ENCODE assay signal across 15 cellular contexts in the genomic region with DNA sequence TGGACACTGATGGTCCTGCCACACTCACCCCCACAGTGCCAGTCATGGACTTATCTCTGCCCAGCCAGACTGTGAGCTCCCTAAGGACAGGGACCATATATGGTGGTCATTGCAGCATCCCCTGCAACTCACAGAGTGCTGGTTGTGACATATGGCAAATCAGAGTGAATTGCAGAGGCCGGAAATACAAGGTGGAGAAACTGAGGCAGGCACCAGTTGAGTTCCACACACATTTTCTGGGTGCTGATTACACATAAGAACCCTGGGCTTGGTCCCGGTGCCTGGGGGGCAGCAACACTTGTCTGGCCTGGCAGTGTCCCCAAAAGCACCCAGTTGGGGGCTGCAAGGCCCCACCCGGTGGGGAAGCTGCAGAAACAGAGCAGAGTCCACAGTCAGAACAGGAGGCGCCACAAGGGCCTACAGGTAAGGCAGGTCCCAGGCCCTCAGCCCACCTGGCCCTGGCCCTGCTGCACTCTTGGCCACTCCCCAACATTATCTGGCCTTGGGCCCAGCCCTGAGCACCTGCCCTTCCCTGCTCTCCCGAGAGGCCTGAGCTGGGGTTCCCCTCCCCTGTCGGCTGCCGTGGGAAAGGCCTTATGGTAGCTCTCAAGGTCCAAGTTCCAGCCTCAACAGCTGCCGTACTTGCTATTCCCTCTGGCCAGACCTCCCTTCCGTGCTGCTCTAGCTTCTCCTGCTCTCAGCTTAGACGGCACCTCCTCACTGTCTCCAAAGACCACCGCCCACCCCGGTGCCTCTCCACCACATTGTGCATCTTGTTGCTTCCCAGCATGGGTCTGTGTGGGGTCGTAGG.
DNase-seq lines count a peak whose midpoint lies in the region; ATAC-seq and TF ChIP-seq lines count a peak whose summit lies in the region.
"Had no signal": no experiment of that assay in that cellular context is flagged by ENCODE, and none has a peak within 500 bp of the region (broad histone marks: within the 10 kb centered on the region; RNA-seq: fewer than 3 reads in every experiment).

No MANE protein-coding gene starts in this region.

- peak in 1 of 2 donors; percentile 42 for TF ChIP-seq POLR2A in Peyer's patch (IDR thresholded peaks at IDR 0.05)
- no peak for TF ChIP-seq POLR2A in right lobe of liver (IDR thresholded peaks at IDR 0.05)

- H3K27me3 ChIP-seq in left ventricle myocardium inferior (ENCODE audit: low read depth) (no peaks in the 10 kb centered on the region), Peyer's patch (no peaks in the 10 kb centered on the region), right lobe of liver (no peaks in the 10 kb centered on the region), aorta (ENCODE audit: control insufficient read depth in 1 of 2, insufficient read depth in 2 of 2, low read length in 1 of 2) (no peaks in the 10 kb centered on the region)
- H3K27me3 ChIP-seq: tibial artery had no signal

- peak; percentile 61 for ATAC-seq in Right ventricle myocardium superior (ENCODE audit: poor library complexity)
- peak; percentile 62 to 80 (median 77) for ATAC-seq in right lobe of liver
- ATAC-seq in aorta (ENCODE audit: low FRiP score), result peak; percentile 39
- ATAC-seq in HG03521 (IDR thresholded peaks at IDR 0.05; ENCODE audit: unreplicated experiment), result no peak
- ATAC-seq in SK-N-SH treated with all-trans-retinoic acid at 6 μM for 48 hours, result no peak; the same call in 2 of the 3 replicates
- ATAC-seq: activated CD4-positive, alpha-beta T cell treated with anti-CD3 and anti-CD28 coated beads for 36 hours; activated T-helper 17 cell treated with anti-CD3 and anti-CD28 coated beads, Interleukin-2, amount 50 U/mL, for 72 hours had no signal

- no peak for DNase-seq in Right ventricle myocardium superior
- DNase-seq in left ventricle myocardium inferior, result no peak
- DNase-seq in Peyer's patch, result peak in 2 of 3 donors; percentile 91 to 94
- DNase-seq in right lobe of liver, result peak; percentile 76 to 85 (median 83)
- DNase-seq in aorta, result no peak
- no peak for DNase-seq in mesenteric fat pad (ENCODE audit: low spot score)
- DNase-seq: activated CD4-positive, alpha-beta T cell treated with anti-CD3 and anti-CD28 coated beads for 36 hours; EL; HFFc6; Karpas-422; SW 1271; tibial artery had no signal

- H3K4me3 ChIP-seq in left ventricle myocardium inferior (no peak overlapping the region), Peyer's patch (no peak overlapping the region), right lobe of liver (no peak overlapping the region), aorta (ENCODE audit: low read length in 2 of 2) (no peak overlapping the region)
- H3K4me3 ChIP-seq: tibial artery had no signal

- H3K27ac ChIP-seq in left ventricle myocardium inferior (replicated peaks) (no peak overlapping the region), Peyer's patch (peak overlapping the region in 3 of 4 donors; percentile 68 to 85 (median 82)), right lobe of liver (no peak overlapping the region), aorta (ENCODE audit: low read depth in 1 of 2, low read length in 2 of 2) (no peak overlapping the region)
- H3K27ac ChIP-seq: tibial artery had no signal

- H3K36me3 ChIP-seq in left ventricle myocardium inferior, result no peaks in the 10 kb centered on the region
- no peaks in the 10 kb centered on the region for H3K36me3 ChIP-seq in Peyer's patch
- H3K36me3 ChIP-seq in right lobe of liver, result no peaks in the 10 kb centered on the region
- no peaks in the 10 kb centered on the region for H3K36me3 ChIP-seq in aorta (ENCODE audit: control insufficient read depth in 1 of 2, insufficient read depth in 2 of 2, low read length in 1 of 2)
- H3K36me3 ChIP-seq: tibial artery had no signal

- TF ChIP-seq CTCF in left ventricle myocardium inferior (IDR thresholded peaks at IDR 0.05; ENCODE audit: borderline replicate concordance), result no peak
- TF ChIP-seq CTCF in Peyer's patch (IDR thresholded peaks at IDR 0.05), result peak in 2 of 6 experiments; percentile 46 to 69
- no peak for TF ChIP-seq CTCF in right lobe of liver (IDR thresholded peaks at IDR 0.05)

- H3K9me3 ChIP-seq in left ventricle myocardium inferior (replicated peaks) (peaks cover 3% of the 10 kb centered on the region), Peyer's patch (no peaks in the 10 kb centered on the region), right lobe of liver (no peaks in the 10 kb centered on the region), aorta (ENCODE audit: control insufficient read depth, low read length) (no peaks in the 10 kb centered on the region)
- H3K9me3 ChIP-seq: tibial artery had no signal

- intact Hi-C loops in Right ventricle myocardium superior (cut with DNase I), result no loop called here
- intact Hi-C loops in left ventricle myocardium inferior (cut with micrococcal nuclease), result no loop called here
- intact Hi-C loops in right lobe of liver (cut with DNase I), result loop anchor here (10.0 kb wide), 1 partner anchor 55 kb away; no protein-coding TSS in a partner anchor
- intact Hi-C loops in aorta (cut with DNase I), result no loop called here

- peaks cover 16% of the 10 kb centered on the region for H3K4me1 ChIP-seq in left ventricle myocardium inferior
- peaks cover 0 to 35% (median 0%) of the 10 kb centered on the region in 4 donors for H3K4me1 ChIP-seq in Peyer's patch
- H3K4me1 ChIP-seq in right lobe of liver, result peaks cover 0 to 34% (median 8%) of the 10 kb centered on the region in 4 donors
- no peaks in the 10 kb centered on the region for H3K4me1 ChIP-seq in aorta (ENCODE audit: control insufficient read depth in 1 of 2, insufficient read depth in 2 of 2, low read length in 2 of 2)

- 59% methylated on average over 4 of the region's 13 CpGs for WGBS in right lobe of liver (ENCODE audit: insufficient coverage, low coverage, low lambda C conversion rate, missing lambda C conversion rate)
- 86 to 91% methylated on average over 13 of the region's 13 CpGs for WGBS in aorta, 2 donors

TF ChIP-seq in SK-N-SH treated with all-trans-retinoic acid at 6 μM for 48 hours, 23 proteins besides CTCF, POLR2A, EP300 and RAD21 (continues in another document):
- TF ChIP-seq ZNF8 (CRISPR knock-in tag; IDR thresholded peaks at IDR 0.05) (no peak), RARB (CRISPR knock-in tag; IDR thresholded peaks at IDR 0.05) (no peak), ZFP3 (CRISPR knock-in tag; IDR thresholded peaks at IDR 0.05) (no peak), CSDC2 (CRISPR knock-in tag; IDR thresholded peaks at IDR 0.05) (no peak), ARNTL (CRISPR knock-in tag; IDR thresholded peaks at IDR 0.05; ENCODE audit: borderline replicate concordance, low read depth) (no peak), BACH2 (CRISPR knock-in tag; IDR thresholded peaks at IDR 0.05; ENCODE audit: borderline replicate concordance) (no peak), PPARA (CRISPR knock-in tag; IDR thresholded peaks at IDR 0.05; ENCODE audit: borderline replicate concordance) (no peak), ESRRG (CRISPR knock-in tag; IDR thresholded peaks at IDR 0.05) (no peak), OSR1 (CRISPR knock-in tag; IDR thresholded peaks at IDR 0.05) (no peak), SNAI2 (CRISPR knock-in tag; IDR thresholded peaks at IDR 0.05) (no peak), ZNF70 (CRISPR knock-in tag; IDR thresholded peaks at IDR 0.05) (no peak), TOX (CRISPR knock-in tag; IDR thresholded peaks at IDR 0.05; ENCODE audit: borderline replicate concordance) (no peak), TCF4 (CRISPR knock-in tag; IDR thresholded peaks at IDR 0.05; ENCODE audit: borderline replicate concordance) (no peak), ISL1 (CRISPR knock-in tag; IDR thresholded peaks at IDR 0.05) (no peak), ZC3H10 (CRISPR knock-in tag; IDR thresholded peaks at IDR 0.05) (no peak)
- TF ChIP-seq, protein P1, sequence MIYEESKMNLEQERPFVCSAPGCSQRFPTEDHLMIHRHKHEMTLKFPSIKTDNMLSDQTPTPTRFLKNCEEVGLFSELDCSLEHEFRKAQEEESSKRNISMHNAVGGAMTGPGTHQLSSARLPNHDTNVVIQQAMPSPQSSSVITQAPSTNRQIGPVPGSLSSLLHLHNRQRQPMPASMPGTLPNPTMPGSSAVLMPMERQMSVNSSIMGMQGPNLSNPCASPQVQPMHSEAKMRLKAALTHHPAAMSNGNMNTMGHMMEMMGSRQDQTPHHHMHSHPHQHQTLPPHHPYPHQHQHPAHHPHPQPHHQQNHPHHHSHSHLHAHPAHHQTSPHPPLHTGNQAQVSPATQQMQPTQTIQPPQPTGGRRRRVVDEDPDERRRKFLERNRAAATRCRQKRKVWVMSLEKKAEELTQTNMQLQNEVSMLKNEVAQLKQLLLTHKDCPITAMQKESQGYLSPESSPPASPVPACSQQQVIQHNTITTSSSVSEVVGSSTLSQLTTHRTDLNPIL (CRISPR knock-in tag; IDR thresholded peaks at IDR 0.05; ENCODE audit: low read depth), result no peak
- TF ChIP-seq, protein P2, sequence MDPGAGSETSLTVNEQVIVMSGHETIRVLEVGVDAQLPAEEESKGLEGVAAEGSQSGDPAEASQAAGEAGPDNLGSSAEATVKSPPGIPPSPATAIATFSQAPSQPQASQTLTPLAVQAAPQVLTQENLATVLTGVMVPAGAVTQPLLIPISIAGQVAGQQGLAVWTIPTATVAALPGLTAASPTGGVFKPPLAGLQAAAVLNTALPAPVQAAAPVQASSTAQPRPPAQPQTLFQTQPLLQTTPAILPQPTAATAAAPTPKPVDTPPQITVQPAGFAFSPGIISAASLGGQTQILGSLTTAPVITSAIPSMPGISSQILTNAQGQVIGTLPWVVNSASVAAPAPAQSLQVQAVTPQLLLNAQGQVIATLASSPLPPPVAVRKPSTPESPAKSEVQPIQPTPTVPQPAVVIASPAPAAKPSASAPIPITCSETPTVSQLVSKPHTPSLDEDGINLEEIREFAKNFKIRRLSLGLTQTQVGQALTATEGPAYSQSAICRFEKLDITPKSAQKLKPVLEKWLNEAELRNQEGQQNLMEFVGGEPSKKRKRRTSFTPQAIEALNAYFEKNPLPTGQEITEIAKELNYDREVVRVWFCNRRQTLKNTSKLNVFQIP (CRISPR knock-in tag; IDR thresholded peaks at IDR 0.05; ENCODE audit: borderline replicate concordance, low read depth), result no peak

Comparison
In these comparisons a context has a peak if more than half of its experiments do, and no peak if none do; other contexts are left out.
1. ATAC-seq: peak in Right ventricle myocardium superior (single experiment), right lobe of liver (4 of 4) and aorta (single experiment); none in HG03521 (single experiment) and SK-N-SH treated with all-trans-retinoic acid at 6 μM for 48 hours (single experiment).
2. DNase-seq: peak in Peyer's patch (2 of 3) and right lobe of liver (3 of 3); none in Right ventricle myocardium superior (single experiment), left ventricle myocardium inferior (single experiment), aorta (0 of 2) and mesenteric fat pad (single experiment).
3. H3K27ac ChIP-seq: peak in Peyer's patch (3 of 4); none in left ventricle myocardium inferior (single experiment), right lobe of liver (0 of 3) and aorta (0 of 2).
4. intact Hi-C loops: an anchor here in right lobe of liver (10.0 kb wide); none called in Right ventricle myocardium superior, left ventricle myocardium inferior and aorta.